In the genomic region with DNA sequence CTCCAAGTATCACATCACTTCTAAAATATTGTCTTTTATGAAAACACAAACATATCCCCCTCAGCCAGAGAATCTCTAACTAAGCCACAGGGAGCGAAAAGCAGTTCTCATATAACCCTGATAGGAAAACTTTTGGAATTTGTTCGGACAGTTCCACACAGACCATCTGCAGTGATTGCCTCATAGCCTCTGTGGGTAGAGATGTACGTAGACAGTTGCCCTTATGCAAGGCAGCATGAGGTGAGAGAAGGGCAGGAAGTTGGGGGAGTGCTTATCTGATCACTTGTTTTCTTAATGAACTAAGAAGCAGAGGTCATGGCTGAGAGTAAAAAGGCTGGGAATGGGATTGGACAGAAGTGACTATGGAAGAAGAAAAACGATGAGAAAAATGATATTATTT, we compare ENCODE assay signal across 1 cellular context.
TF ChIP-seq lines count a peak whose summit lies in the region.

No MANE protein-coding gene starts in this region.

TF ChIP-seq in IMR-90, 13 proteins besides CTCF, POLR2A, EP300 and RAD21 (continued from another document):
- TF ChIP-seq, protein P1, sequence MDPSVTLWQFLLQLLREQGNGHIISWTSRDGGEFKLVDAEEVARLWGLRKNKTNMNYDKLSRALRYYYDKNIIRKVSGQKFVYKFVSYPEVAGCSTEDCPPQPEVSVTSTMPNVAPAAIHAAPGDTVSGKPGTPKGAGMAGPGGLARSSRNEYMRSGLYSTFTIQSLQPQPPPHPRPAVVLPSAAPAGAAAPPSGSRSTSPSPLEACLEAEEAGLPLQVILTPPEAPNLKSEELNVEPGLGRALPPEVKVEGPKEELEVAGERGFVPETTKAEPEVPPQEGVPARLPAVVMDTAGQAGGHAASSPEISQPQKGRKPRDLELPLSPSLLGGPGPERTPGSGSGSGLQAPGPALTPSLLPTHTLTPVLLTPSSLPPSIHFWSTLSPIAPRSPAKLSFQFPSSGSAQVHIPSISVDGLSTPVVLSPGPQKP (IDR thresholded peaks at IDR 0.05; ENCODE audit: borderline replicate concordance, low read depth, low read length), result no peak
- TF ChIP-seq RFX5 (IDR thresholded peaks at IDR 0.05; ENCODE audit: low read depth, low read length) (0 out of 2 replicates have a peak, but pooled peaks have one; percentile 7), RCOR1 (IDR thresholded peaks at IDR 0.05; ENCODE audit: insufficient replicate concordance, low read length) (peak; percentile 36), FOS (IDR thresholded peaks at IDR 0.05; ENCODE audit: low read depth, low read length) (0 out of 2 replicates have a peak, but pooled peaks have one; percentile 17), MAZ (IDR thresholded peaks at IDR 0.05; ENCODE audit: borderline replicate concordance, low read depth, low read length) (no peak), MAFK (IDR thresholded peaks at IDR 0.05; ENCODE audit: low read depth, low read length) (no peak), BHLHE40 (IDR thresholded peaks at IDR 0.05; ENCODE audit: low read depth, low read length) (peak; percentile 64), CEBPB (IDR thresholded peaks at IDR 0.05; ENCODE audit: low read depth, low read length) (peak; percentile 99), MXI1 (IDR thresholded peaks at IDR 0.05; ENCODE audit: borderline replicate concordance, low read depth, low read length) (no peak), CHD1 (IDR thresholded peaks at IDR 0.05; ENCODE audit: low read depth, low read length) (no peak), NFE2L2 (IDR thresholded peaks at IDR 0.05; ENCODE audit: low read depth, low read length) (no peak)
- TF ChIP-seq, protein P2, sequence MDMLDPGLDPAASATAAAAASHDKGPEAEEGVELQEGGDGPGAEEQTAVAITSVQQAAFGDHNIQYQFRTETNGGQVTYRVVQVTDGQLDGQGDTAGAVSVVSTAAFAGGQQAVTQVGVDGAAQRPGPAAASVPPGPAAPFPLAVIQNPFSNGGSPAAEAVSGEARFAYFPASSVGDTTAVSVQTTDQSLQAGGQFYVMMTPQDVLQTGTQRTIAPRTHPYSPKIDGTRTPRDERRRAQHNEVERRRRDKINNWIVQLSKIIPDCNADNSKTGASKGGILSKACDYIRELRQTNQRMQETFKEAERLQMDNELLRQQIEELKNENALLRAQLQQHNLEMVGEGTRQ (IDR thresholded peaks at IDR 0.05; ENCODE audit: low read depth, low read length), result no peak
